8 cellular contexts compared by ENCODE assay signal in the genomic region with DNA sequence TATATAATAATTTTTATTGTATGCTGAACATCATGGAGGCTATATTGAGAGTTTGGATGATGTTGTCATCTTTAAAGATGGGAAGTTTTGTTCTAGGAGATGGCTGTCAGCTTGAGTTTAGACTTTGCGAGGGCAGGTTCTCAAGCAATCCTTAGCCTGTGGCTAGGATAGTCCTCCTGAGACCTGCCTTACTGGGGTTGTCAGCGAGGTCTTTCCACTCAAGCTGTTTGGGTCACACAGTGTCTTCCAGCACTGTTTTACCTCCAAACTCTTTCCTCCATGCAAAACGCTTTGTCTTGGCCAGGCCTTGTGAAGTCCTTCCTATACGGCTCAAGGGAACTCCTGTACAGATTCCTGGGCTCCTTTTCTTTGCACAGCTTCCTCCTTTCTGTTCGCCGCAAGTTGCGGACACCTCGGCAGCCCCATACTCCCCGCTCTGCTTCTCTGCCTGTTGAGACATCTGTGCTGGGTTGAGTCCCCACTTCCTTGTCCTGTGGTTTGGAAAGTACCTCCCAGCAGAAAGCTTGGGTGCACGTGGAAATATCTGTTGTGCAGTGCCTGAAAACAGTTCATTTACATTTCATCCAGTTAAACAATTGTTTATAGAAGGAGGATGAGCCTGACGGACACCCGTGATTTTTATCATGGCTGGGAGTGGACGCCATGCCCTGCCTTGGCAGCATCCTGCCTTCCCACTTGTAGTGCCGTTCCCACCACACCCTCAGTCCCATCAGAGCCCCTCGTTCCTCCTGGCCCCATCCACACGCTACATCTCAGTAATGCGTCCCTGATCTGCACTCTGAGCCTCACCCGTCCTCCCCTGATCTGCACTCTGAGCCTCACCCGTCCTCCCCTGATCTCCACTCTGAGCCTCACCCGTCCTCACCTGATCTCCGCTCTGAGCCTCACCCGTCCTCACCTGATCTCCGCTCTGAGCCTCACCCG. TPM values are rescaled to one million over a fixed set of nuclear protein-coding genes. Genes with fewer than 3 reads are reported as not detected.
DNase-seq lines count a peak whose midpoint lies in the region; ATAC-seq lines count a peak whose summit lies in the region.

No MANE protein-coding gene starts in this region.

- DNase-seq in KBM-7, result peak; percentile 97
- DNase-seq in activated CD8-positive, alpha-beta memory T cell treated with anti-CD3 and anti-CD28 coated beads, Interleukin-2, amount 50 U/mL, for 48 hours, result peak; percentile 69
- peak; percentile 76 for DNase-seq in medulla oblongata (ENCODE audit: extremely low spot score)
- DNase-seq in dermis blood vessel endothelial cell, result no peak
- DNase-seq in NCI-H2081 (lab: John Stamatoyannopoulos, UW), result no peak
- no peak for DNase-seq in hepatic stellate cell (ENCODE audit: low spot score)
- DNase-seq in NCI-H2227 treated with DMSO at 0.1 percent for 48 hours (lab: John Stamatoyannopoulos, UW), result no peak

- in situ Hi-C loops in KBM-7 (cut with MboI; ENCODE audit: low pct_unique_long_range_greater_than_20kb, low sequenced_read_pairs), result no loop called here

- ATAC-seq in GM18520 (IDR thresholded peaks at IDR 0.05; ENCODE audit: unreplicated experiment), result peak; percentile 71

RNA-seq across cellular contexts. Expression of gene CBFA2T3, which starts 55.0 kb away (rescaled TPM):
- 0.14 TPM in 1 of 2 replicates, not detected in the other for total RNA-seq in dermis blood vessel endothelial cell

Comparison
In these comparisons a context has a peak if more than half of its experiments do, and no peak if none do; other contexts are left out.
1. DNase-seq: peak in KBM-7 (single experiment), activated CD8-positive, alpha-beta memory T cell treated with anti-CD3 and anti-CD28 coated beads, Interleukin-2, amount 50 U/mL, for 48 hours (single experiment) and medulla oblongata (single experiment); none in dermis blood vessel endothelial cell (single experiment), NCI-H2081 (0 of 2), hepatic stellate cell (single experiment) and NCI-H2227 treated with DMSO at 0.1 percent for 48 hours (single experiment).